In the genomic region with DNA sequence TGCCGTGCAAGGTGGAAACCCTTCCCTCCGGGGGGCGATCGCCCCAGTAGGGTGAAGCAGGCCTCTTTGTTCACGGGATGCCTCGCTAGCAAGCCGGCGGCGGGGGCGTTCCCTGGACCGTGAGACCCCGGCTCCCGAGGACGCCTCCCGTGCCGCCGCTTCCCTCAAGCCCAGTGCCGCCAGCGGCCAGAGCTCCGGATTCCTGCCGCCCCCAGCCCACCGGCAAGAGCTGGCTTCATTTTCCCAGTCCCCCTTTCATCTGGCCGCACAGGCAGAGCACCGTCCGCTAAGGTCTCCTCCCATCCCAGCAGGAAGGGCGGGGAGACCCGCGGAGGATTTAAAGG, we compare ENCODE assay signal across 1 cellular context.
TF ChIP-seq lines count a peak whose summit lies in the region.

No MANE protein-coding gene starts in this region.

TF ChIP-seq in HepG2, 621 proteins besides CTCF, POLR2A, EP300 and RAD21 (continued from another document and continues in another):
- TF ChIP-seq SIX4 (CRISPR knock-in tag; IDR thresholded peaks at IDR 0.05) (0 out of 2 replicates have a peak, but pooled peaks have one; percentile 31), SAP130 (CRISPR knock-in tag; IDR thresholded peaks at IDR 0.05; ENCODE audit: low read depth) (peak; percentile 36; the same call in 1 of the 2 replicates), HNRNPLL (IDR thresholded peaks at IDR 0.05; ENCODE audit: low read depth, low read length, poor library complexity, severe bottlenecking) (peak; percentile 54), FLYWCH1 (CRISPR knock-in tag; IDR thresholded peaks at IDR 0.05) (no peak), ZNF574 (CRISPR knock-in tag; IDR thresholded peaks at IDR 0.05) (no peak), ZNF792 (CRISPR knock-in tag; IDR thresholded peaks at IDR 0.05) (0 out of 2 replicates have a peak, but pooled peaks have one; percentile 41), THAP8 (CRISPR knock-in tag; IDR thresholded peaks at IDR 0.05; ENCODE audit: borderline replicate concordance) (no peak), ZNF879 (CRISPR knock-in tag; IDR thresholded peaks at IDR 0.05) (no peak), DR1 (CRISPR knock-in tag; IDR thresholded peaks at IDR 0.05) (no peak), ZNF230 (CRISPR knock-in tag; IDR thresholded peaks at IDR 0.05) (0 out of 2 replicates have a peak, but pooled peaks have one; percentile 64), PHB2 (IDR thresholded peaks at IDR 0.05; ENCODE audit: partially characterized antibody) (no peak), RNF2 (conservative IDR thresholded peaks at IDR 0.05; ENCODE audit: low read depth) (peak; percentile 73; the same call in 1 of the 2 replicates), TP53 (CRISPR knock-in tag; conservative IDR thresholded peaks at IDR 0.05) (no peak), PHF8 (CRISPR knock-in tag; IDR thresholded peaks at IDR 0.05) (peak; percentile 56), ETV6 (CRISPR knock-in tag; conservative IDR thresholded peaks at IDR 0.05) (0 out of 2 replicates have a peak, but pooled peaks have one; percentile 45), LCORL (IDR thresholded peaks at IDR 0.05) (no peak), LCORL (CRISPR knock-in tag; IDR thresholded peaks at IDR 0.05) (0 out of 2 replicates have a peak, but pooled peaks have one; percentile 26), ZNF598 (CRISPR knock-in tag; IDR thresholded peaks at IDR 0.05; ENCODE audit: borderline replicate concordance) (peak; percentile 69; the same call in 1 of the 2 replicates), ZNF883 (CRISPR knock-in tag; IDR thresholded peaks at IDR 0.05; ENCODE audit: not compliant biosample characterization) (peak; percentile 78), ZNF703 (CRISPR knock-in tag; IDR thresholded peaks at IDR 0.05; ENCODE audit: borderline replicate concordance) (0 out of 2 replicates have a peak, but pooled peaks have one; percentile 66), NR0B2 (CRISPR knock-in tag; IDR thresholded peaks at IDR 0.05) (0 out of 2 replicates have a peak, but pooled peaks have one; percentile 4), AGO2 (optimal IDR thresholded peaks at IDR 0.05; ENCODE audit: low read depth, low read length) (peak; percentile 52), EED (CRISPR knock-in tag; IDR thresholded peaks at IDR 0.05) (no peak), ZNF44 (CRISPR knock-in tag; IDR thresholded peaks at IDR 0.05) (no peak), GABPB1 (CRISPR knock-in tag; IDR thresholded peaks at IDR 0.05) (no peak; the same call in 1 of the 2 replicates), SP5 (CRISPR knock-in tag; IDR thresholded peaks at IDR 0.05; ENCODE audit: borderline replicate concordance, low read depth) (no peak)
- TF ChIP-seq, protein P1, sequence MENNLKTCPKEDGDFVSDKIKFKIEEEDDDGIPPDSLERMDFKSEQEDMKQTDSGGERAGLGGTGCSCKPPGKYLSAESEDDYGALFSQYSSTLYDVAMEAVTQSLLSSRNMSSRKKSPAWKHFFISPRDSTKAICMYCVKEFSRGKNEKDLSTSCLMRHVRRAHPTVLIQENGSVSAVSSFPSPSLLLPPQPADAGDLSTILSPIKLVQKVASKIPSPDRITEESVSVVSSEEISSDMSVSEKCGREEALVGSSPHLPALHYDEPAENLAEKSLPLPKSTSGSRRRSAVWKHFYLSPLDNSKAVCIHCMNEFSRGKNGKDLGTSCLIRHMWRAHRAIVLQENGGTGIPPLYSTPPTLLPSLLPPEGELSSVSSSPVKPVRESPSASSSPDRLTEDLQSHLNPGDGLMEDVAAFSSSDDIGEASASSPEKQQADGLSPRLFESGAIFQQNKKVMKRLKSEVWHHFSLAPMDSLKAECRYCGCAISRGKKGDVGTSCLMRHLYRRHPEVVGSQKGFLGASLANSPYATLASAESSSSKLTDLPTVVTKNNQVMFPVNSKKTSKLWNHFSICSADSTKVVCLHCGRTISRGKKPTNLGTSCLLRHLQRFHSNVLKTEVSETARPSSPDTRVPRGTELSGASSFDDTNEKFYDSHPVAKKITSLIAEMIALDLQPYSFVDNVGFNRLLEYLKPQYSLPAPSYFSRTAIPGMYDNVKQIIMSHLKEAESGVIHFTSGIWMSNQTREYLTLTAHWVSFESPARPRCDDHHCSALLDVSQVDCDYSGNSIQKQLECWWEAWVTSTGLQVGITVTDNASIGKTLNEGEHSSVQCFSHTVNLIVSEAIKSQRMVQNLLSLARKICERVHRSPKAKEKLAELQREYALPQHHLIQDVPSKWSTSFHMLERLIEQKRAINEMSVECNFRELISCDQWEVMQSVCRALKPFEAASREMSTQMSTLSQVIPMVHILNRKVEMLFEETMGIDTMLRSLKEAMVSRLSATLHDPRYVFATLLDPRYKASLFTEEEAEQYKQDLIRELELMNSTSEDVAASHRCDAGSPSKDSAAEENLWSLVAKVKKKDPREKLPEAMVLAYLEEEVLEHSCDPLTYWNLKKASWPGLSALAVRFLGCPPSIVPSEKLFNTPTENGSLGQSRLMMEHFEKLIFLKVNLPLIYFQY (CRISPR knock-in tag; IDR thresholded peaks at IDR 0.05; ENCODE audit: borderline replicate concordance) = peak; percentile 55; the same call in 1 of the 2 replicates
- TF ChIP-seq, protein P2, sequence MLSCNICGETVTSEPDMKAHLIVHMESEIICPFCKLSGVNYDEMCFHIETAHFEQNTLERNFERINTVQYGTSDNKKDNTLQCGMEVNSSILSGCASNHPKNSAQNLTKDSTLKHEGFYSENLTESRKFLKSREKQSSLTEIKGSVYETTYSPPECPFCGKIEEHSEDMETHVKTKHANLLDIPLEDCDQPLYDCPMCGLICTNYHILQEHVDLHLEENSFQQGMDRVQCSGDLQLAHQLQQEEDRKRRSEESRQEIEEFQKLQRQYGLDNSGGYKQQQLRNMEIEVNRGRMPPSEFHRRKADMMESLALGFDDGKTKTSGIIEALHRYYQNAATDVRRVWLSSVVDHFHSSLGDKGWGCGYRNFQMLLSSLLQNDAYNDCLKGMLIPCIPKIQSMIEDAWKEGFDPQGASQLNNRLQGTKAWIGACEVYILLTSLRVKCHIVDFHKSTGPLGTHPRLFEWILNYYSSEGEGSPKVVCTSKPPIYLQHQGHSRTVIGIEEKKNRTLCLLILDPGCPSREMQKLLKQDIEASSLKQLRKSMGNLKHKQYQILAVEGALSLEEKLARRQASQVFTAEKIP (CRISPR knock-in tag; IDR thresholded peaks at IDR 0.05; ENCODE audit: borderline replicate concordance) = no peak
- TF ChIP-seq, protein P3, sequence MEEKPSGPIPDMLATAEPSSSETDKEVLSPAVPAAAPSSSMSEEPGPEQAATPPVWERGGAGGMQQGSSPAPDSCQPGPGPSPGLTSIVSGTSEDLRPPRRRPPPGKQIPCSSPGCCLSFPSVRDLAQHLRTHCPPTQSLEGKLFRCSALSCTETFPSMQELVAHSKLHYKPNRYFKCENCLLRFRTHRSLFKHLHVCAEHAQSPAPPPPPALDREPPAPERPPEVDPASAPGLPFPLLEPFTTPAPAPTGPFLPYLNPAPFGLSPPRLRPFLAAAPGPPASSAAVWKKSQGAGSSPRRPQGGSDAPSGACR (CRISPR knock-in tag; IDR thresholded peaks at IDR 0.05) = no peak
- TF ChIP-seq, protein P4, sequence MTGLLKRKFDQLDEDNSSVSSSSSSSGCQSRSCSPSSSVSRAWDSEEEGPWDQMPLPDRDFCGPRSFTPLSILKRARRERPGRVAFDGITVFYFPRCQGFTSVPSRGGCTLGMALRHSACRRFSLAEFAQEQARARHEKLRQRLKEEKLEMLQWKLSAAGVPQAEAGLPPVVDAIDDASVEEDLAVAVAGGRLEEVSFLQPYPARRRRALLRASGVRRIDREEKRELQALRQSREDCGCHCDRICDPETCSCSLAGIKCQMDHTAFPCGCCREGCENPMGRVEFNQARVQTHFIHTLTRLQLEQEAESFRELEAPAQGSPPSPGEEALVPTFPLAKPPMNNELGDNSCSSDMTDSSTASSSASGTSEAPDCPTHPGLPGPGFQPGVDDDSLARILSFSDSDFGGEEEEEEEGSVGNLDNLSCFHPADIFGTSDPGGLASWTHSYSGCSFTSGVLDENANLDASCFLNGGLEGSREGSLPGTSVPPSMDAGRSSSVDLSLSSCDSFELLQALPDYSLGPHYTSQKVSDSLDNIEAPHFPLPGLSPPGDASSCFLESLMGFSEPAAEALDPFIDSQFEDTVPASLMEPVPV (CRISPR knock-in tag; IDR thresholded peaks at IDR 0.05) = 0 out of 2 replicates have a peak, but pooled peaks have one; percentile 30
- TF ChIP-seq, protein P5, sequence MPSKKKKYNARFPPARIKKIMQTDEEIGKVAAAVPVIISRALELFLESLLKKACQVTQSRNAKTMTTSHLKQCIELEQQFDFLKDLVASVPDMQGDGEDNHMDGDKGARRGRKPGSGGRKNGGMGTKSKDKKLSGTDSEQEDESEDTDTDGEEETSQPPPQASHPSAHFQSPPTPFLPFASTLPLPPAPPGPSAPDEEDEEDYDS (CRISPR knock-in tag; IDR thresholded peaks at IDR 0.05) = 0 out of 2 replicates have a peak, but pooled peaks have one; percentile 29
- TF ChIP-seq, protein P6, sequence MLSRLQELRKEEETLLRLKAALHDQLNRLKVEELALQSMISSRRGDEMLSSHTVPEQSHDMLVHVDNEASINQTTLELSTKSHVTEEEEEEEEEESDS (CRISPR knock-in tag; IDR thresholded peaks at IDR 0.05; ENCODE audit: borderline replicate concordance) = no peak
- TF ChIP-seq, protein P7, sequence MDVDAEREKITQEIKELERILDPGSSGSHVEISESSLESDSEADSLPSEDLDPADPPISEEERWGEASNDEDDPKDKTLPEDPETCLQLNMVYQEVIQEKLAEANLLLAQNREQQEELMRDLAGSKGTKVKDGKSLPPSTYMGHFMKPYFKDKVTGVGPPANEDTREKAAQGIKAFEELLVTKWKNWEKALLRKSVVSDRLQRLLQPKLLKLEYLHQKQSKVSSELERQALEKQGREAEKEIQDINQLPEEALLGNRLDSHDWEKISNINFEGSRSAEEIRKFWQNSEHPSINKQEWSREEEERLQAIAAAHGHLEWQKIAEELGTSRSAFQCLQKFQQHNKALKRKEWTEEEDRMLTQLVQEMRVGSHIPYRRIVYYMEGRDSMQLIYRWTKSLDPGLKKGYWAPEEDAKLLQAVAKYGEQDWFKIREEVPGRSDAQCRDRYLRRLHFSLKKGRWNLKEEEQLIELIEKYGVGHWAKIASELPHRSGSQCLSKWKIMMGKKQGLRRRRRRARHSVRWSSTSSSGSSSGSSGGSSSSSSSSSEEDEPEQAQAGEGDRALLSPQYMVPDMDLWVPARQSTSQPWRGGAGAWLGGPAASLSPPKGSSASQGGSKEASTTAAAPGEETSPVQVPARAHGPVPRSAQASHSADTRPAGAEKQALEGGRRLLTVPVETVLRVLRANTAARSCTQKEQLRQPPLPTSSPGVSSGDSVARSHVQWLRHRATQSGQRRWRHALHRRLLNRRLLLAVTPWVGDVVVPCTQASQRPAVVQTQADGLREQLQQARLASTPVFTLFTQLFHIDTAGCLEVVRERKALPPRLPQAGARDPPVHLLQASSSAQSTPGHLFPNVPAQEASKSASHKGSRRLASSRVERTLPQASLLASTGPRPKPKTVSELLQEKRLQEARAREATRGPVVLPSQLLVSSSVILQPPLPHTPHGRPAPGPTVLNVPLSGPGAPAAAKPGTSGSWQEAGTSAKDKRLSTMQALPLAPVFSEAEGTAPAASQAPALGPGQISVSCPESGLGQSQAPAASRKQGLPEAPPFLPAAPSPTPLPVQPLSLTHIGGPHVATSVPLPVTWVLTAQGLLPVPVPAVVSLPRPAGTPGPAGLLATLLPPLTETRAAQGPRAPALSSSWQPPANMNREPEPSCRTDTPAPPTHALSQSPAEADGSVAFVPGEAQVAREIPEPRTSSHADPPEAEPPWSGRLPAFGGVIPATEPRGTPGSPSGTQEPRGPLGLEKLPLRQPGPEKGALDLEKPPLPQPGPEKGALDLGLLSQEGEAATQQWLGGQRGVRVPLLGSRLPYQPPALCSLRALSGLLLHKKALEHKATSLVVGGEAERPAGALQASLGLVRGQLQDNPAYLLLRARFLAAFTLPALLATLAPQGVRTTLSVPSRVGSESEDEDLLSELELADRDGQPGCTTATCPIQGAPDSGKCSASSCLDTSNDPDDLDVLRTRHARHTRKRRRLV (CRISPR knock-in tag; IDR thresholded peaks at IDR 0.05) = no peak
- TF ChIP-seq, protein P8, sequence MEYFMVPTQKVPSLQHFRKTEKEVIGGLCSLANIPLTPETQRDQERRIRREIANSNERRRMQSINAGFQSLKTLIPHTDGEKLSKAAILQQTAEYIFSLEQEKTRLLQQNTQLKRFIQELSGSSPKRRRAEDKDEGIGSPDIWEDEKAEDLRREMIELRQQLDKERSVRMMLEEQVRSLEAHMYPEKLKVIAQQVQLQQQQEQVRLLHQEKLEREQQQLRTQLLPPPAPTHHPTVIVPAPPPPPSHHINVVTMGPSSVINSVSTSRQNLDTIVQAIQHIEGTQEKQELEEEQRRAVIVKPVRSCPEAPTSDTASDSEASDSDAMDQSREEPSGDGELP (IDR thresholded peaks at IDR 0.05; ENCODE audit: borderline replicate concordance, low read depth) = no peak
